ENCODE assay signal across 8 cellular contexts in genomic region chr19:44112802-44113137, GRCh38. TPM values are rescaled to one million over a fixed set of nuclear protein-coding genes. Genes with fewer than 3 reads are reported as not detected.
DNase-seq lines count a peak whose midpoint lies in the region; ATAC-seq and TF ChIP-seq lines count a peak whose summit lies in the region.

No MANE protein-coding gene starts in this region.

- no peaks in the 10 kb centered on the region for H3K27me3 ChIP-seq in mucosa of rectum (ENCODE audit: control insufficient read depth in 2 of 2, insufficient read depth in 2 of 2, low read length in 2 of 2)

- peaks cover 68% of the 10 kb centered on the region for H3K36me3 Mint-ChIP-seq in brain

- ATAC-seq in HG03342 (IDR thresholded peaks at IDR 0.05; ENCODE audit: unreplicated experiment) (peak; percentile 4), GM19324 (IDR thresholded peaks at IDR 0.05; ENCODE audit: low FRiP score, unreplicated experiment) (no peak)

- TF ChIP-seq CTCF in brain (conservative IDR thresholded peaks at IDR 0.05): peak in 1 of 2 experiments; percentile 27

- H3K27ac Mint-ChIP-seq in brain: peak overlapping the region; percentile 89 to 98 (median 96)

- H3K9ac ChIP-seq in ES-I3 (ENCODE audit: low read depth, low read length) (peak overlapping the region; percentile 87), mucosa of rectum (ENCODE audit: low read depth in 1 of 2, low read length in 2 of 2) (peak overlapping the region; percentile 72 to 75)

- peak overlapping the region; percentile 82 to 94 for H3K4me3 ChIP-seq in mucosa of rectum (ENCODE audit: low read length in 2 of 2)

- H3K9me3 ChIP-seq in ES-I3 (ENCODE audit: control insufficient read depth, insufficient read depth, low read length): peaks cover 6% of the 10 kb centered on the region
- peaks cover 12 to 13% of the 10 kb centered on the region in 2 donors for H3K9me3 ChIP-seq in mucosa of rectum (ENCODE audit: control insufficient read depth in 2 of 2, low read length in 2 of 2)

- H3K36me3 ChIP-seq in ES-I3 (ENCODE audit: insufficient read depth, low read length) (peaks cover 7% of the 10 kb centered on the region; the same call in 1 of the 2 replicates), mucosa of rectum (ENCODE audit: control insufficient read depth in 2 of 2, insufficient read depth in 2 of 2, low read length in 2 of 2) (peaks cover 0 to 9% of the 10 kb centered on the region in 2 donors)

- no peaks in the 10 kb centered on the region for H3K4me1 ChIP-seq in ES-I3 (ENCODE audit: insufficient read depth, low read length)
- peaks cover 5 to 10% of the 10 kb centered on the region in 2 donors for H3K4me1 ChIP-seq in mucosa of rectum (ENCODE audit: control insufficient read depth in 2 of 2, insufficient read depth in 2 of 2, low read length in 2 of 2)

- peaks cover 13% of the 10 kb centered on the region for H3K27me3 Mint-ChIP-seq in brain

- peaks cover 42% of the 10 kb centered on the region for H3K4me1 Mint-ChIP-seq in brain

- no peak for DNase-seq in HuH-7.5 (ENCODE audit: low spot score)
- no peak for DNase-seq in GM19240 (ENCODE audit: insufficient read length, low spot score)
- no peak for DNase-seq in iPS-NIHi7 (ENCODE audit: extremely low spot score)

- peaks cover 35 to 45% (median 38%) of the 10 kb centered on the region in 5 experiments for H3K9me3 Mint-ChIP-seq in brain

- H3K4me3 Mint-ChIP-seq in brain: peak overlapping the region; percentile 97 to 99 (median 98)

- no peak overlapping the region for H3K27ac ChIP-seq in mucosa of rectum (ENCODE audit: low read depth in 2 of 2, low read length in 2 of 2)

RNA-seq across cellular contexts. Expression of gene ZNF225, which starts 0.4 kb away (rescaled TPM):
- 1.6 TPM for polyA plus RNA-seq in brain (ENCODE audit: insufficient read depth, low read depth, low replicate concordance)

RNA-seq across cellular contexts. Expression of gene ZNF224, which starts 18.6 kb away (rescaled TPM):
- 2.5 TPM for polyA plus RNA-seq in brain (ENCODE audit: insufficient read depth, low read depth, low replicate concordance)

RNA-seq across cellular contexts. Expression of gene ZNF234, which starts 28.6 kb away (rescaled TPM):
- 2.0 TPM for polyA plus RNA-seq in brain (ENCODE audit: insufficient read depth, low read depth, low replicate concordance)

RNA-seq across cellular contexts. Expression of gene ZNF284, which starts 40.8 kb away (rescaled TPM):
- 0.59 TPM for polyA plus RNA-seq in brain (ENCODE audit: insufficient read depth, low read depth, low replicate concordance)

RNA-seq across cellular contexts. Expression of gene ZNF226, which starts 52.1 kb away (rescaled TPM):
- polyA plus RNA-seq in brain (ENCODE audit: insufficient read depth, low read depth, low replicate concordance): 6.5 TPM
